In the genomic region with DNA sequence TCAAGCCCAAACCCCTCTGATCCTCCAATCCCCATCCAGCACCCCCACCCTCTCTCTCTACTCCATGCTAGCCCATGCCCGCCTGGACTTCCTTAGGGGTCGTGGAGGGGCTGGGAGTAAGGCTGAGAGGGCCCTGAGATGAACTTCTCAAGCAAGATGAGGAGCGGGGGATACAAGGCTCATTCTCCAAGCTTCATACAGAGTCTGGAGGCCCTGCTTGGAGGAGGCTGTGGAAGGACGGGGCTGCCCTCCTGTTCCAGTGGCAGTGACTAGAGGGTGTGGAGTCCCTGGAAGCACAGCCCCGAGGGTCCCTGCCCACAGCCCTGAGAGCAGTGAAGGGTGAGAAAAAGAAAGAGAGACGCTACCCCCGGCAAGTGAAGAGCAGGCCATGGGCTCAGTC, we compare ENCODE assay signal across 1 cellular context.
TF ChIP-seq lines count a peak whose summit lies in the region.

No MANE protein-coding gene starts in this region.

TF ChIP-seq in GM23338, 12 proteins besides CTCF, POLR2A, EP300 and RAD21:
- TF ChIP-seq NANOG (IDR thresholded peaks at IDR 0.05; ENCODE audit: borderline replicate concordance) (no peak), CREB1 (CRISPR knock-in tag; IDR thresholded peaks at IDR 0.05; ENCODE audit: low read depth) (no peak), POLR2AphosphoS5 (IDR thresholded peaks at IDR 0.05; ENCODE audit: low read depth) (no peak), EZH2 (IDR thresholded peaks at IDR 0.05; ENCODE audit: low read depth, unreplicated experiment) (no peak), STAT1 (IDR thresholded peaks at IDR 0.05; ENCODE audit: unreplicated experiment) (no peak), ZNF331 (CRISPR knock-in tag; IDR thresholded peaks at IDR 0.05; ENCODE audit: low read depth) (no peak), ZNF114 (CRISPR knock-in tag; IDR thresholded peaks at IDR 0.05) (no peak), EZH2phosphoT487 (IDR thresholded peaks at IDR 0.05; ENCODE audit: unreplicated experiment) (no peak), JUNB (IDR thresholded peaks at IDR 0.05; ENCODE audit: unreplicated experiment) (no peak)
- TF ChIP-seq, protein P1, sequence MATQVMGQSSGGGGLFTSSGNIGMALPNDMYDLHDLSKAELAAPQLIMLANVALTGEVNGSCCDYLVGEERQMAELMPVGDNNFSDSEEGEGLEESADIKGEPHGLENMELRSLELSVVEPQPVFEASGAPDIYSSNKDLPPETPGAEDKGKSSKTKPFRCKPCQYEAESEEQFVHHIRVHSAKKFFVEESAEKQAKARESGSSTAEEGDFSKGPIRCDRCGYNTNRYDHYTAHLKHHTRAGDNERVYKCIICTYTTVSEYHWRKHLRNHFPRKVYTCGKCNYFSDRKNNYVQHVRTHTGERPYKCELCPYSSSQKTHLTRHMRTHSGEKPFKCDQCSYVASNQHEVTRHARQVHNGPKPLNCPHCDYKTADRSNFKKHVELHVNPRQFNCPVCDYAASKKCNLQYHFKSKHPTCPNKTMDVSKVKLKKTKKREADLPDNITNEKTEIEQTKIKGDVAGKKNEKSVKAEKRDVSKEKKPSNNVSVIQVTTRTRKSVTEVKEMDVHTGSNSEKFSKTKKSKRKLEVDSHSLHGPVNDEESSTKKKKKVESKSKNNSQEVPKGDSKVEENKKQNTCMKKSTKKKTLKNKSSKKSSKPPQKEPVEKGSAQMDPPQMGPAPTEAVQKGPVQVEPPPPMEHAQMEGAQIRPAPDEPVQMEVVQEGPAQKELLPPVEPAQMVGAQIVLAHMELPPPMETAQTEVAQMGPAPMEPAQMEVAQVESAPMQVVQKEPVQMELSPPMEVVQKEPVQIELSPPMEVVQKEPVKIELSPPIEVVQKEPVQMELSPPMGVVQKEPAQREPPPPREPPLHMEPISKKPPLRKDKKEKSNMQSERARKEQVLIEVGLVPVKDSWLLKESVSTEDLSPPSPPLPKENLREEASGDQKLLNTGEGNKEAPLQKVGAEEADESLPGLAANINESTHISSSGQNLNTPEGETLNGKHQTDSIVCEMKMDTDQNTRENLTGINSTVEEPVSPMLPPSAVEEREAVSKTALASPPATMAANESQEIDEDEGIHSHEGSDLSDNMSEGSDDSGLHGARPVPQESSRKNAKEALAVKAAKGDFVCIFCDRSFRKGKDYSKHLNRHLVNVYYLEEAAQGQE (IDR thresholded peaks at IDR 0.05; ENCODE audit: unreplicated experiment) = no peak
- TF ChIP-seq, protein P2, sequence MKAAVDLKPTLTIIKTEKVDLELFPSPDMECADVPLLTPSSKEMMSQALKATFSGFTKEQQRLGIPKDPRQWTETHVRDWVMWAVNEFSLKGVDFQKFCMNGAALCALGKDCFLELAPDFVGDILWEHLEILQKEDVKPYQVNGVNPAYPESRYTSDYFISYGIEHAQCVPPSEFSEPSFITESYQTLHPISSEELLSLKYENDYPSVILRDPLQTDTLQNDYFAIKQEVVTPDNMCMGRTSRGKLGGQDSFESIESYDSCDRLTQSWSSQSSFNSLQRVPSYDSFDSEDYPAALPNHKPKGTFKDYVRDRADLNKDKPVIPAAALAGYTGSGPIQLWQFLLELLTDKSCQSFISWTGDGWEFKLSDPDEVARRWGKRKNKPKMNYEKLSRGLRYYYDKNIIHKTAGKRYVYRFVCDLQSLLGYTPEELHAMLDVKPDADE (IDR thresholded peaks at IDR 0.05) = no peak
- TF ChIP-seq, protein P3, sequence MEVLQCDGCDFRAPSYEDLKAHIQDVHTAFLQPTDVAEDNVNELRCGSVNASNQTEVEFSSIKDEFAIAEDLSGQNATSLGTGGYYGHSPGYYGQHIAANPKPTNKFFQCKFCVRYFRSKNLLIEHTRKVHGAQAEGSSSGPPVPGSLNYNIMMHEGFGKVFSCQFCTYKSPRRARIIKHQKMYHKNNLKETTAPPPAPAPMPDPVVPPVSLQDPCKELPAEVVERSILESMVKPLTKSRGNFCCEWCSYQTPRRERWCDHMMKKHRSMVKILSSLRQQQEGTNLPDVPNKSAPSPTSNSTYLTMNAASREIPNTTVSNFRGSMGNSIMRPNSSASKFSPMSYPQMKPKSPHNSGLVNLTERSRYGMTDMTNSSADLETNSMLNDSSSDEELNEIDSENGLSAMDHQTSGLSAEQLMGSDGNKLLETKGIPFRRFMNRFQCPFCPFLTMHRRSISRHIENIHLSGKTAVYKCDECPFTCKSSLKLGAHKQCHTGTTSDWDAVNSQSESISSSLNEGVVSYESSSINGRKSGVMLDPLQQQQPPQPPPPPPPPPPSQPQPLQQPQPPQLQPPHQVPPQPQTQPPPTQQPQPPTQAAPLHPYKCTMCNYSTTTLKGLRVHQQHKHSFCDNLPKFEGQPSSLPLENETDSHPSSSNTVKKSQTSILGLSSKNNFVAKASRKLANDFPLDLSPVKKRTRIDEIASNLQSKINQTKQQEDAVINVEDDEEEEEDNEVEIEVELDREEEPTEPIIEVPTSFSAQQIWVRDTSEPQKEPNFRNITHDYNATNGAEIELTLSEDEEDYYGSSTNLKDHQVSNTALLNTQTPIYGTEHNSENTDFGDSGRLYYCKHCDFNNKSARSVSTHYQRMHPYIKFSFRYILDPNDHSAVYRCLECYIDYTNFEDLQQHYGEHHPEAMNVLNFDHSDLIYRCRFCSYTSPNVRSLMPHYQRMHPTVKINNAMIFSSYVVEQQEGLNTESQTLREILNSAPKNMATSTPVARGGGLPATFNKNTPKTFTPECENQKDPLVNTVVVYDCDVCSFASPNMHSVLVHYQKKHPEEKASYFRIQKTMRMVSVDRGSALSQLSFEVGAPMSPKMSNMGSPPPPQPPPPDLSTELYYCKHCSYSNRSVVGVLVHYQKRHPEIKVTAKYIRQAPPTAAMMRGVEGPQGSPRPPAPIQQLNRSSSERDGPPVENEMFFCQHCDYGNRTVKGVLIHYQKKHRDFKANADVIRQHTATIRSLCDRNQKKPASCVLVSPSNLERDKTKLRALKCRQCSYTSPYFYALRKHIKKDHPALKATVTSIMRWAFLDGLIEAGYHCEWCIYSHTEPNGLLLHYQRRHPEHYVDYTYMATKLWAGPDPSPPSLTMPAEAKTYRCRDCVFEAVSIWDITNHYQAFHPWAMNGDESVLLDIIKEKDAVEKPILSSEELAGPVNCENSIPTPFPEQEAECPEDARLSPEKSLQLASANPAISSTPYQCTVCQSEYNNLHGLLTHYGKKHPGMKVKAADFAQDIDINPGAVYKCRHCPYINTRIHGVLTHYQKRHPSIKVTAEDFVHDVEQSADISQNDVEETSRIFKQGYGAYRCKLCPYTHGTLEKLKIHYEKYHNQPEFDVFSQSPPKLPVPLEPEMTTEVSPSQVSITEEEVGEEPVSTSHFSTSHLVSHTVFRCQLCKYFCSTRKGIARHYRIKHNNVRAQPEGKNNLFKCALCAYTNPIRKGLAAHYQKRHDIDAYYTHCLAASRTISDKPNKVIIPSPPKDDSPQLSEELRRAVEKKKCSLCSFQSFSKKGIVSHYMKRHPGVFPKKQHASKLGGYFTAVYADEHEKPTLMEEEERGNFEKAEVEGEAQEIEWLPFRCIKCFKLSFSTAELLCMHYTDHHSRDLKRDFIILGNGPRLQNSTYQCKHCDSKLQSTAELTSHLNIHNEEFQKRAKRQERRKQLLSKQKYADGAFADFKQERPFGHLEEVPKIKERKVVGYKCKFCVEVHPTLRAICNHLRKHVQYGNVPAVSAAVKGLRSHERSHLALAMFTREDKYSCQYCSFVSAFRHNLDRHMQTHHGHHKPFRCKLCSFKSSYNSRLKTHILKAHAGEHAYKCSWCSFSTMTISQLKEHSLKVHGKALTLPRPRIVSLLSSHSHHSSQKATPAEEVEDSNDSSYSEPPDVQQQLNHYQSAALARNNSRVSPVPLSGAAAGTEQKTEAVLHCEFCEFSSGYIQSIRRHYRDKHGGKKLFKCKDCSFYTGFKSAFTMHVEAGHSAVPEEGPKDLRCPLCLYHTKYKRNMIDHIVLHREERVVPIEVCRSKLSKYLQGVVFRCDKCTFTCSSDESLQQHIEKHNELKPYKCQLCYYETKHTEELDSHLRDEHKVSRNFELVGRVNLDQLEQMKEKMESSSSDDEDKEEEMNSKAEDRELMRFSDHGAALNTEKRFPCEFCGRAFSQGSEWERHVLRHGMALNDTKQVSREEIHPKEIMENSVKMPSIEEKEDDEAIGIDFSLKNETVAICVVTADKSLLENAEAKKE (CRISPR knock-in tag; IDR thresholded peaks at IDR 0.05) = no peak
